ENCODE assay signal across 1 cellular context in the genomic region with DNA sequence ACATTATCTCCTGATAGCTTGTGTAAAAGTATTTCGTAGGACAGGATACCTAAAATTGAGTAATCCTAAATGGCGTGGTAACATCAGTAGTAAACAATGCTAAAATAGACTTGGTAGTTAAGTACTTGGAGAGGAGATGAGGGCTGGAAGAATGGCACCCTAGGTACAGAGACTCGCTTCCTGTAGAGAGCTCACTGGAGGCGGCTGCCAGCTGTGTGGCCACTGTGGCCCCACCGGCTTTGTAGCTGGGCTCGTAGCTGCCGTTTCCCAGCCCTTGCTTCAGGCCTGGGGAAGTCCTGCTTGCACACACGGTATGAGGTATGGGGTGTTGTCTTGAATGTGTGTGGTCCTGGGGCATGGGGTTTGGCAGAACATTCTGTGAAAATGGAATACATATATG.
TF ChIP-seq lines count a peak whose summit lies in the region.

No MANE protein-coding gene starts in this region.

TF ChIP-seq in GM23338, 12 proteins besides CTCF, POLR2A, EP300 and RAD21 (continued from another document):
- TF ChIP-seq ZNF462 (CRISPR knock-in tag; IDR thresholded peaks at IDR 0.05): no peak
- TF ChIP-seq, protein P1, sequence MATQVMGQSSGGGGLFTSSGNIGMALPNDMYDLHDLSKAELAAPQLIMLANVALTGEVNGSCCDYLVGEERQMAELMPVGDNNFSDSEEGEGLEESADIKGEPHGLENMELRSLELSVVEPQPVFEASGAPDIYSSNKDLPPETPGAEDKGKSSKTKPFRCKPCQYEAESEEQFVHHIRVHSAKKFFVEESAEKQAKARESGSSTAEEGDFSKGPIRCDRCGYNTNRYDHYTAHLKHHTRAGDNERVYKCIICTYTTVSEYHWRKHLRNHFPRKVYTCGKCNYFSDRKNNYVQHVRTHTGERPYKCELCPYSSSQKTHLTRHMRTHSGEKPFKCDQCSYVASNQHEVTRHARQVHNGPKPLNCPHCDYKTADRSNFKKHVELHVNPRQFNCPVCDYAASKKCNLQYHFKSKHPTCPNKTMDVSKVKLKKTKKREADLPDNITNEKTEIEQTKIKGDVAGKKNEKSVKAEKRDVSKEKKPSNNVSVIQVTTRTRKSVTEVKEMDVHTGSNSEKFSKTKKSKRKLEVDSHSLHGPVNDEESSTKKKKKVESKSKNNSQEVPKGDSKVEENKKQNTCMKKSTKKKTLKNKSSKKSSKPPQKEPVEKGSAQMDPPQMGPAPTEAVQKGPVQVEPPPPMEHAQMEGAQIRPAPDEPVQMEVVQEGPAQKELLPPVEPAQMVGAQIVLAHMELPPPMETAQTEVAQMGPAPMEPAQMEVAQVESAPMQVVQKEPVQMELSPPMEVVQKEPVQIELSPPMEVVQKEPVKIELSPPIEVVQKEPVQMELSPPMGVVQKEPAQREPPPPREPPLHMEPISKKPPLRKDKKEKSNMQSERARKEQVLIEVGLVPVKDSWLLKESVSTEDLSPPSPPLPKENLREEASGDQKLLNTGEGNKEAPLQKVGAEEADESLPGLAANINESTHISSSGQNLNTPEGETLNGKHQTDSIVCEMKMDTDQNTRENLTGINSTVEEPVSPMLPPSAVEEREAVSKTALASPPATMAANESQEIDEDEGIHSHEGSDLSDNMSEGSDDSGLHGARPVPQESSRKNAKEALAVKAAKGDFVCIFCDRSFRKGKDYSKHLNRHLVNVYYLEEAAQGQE (IDR thresholded peaks at IDR 0.05; ENCODE audit: unreplicated experiment): no peak
- TF ChIP-seq EZH2phosphoT487 (IDR thresholded peaks at IDR 0.05; ENCODE audit: unreplicated experiment): no peak
- TF ChIP-seq ZNF114 (CRISPR knock-in tag; IDR thresholded peaks at IDR 0.05): no peak
- TF ChIP-seq JUNB (IDR thresholded peaks at IDR 0.05; ENCODE audit: unreplicated experiment): no peak
